Comparison of ENCODE assay signal across 29 cellular contexts in genomic region chr4:17961249-17961648, GRCh38.
"Had no signal": no experiment of that assay in that cellular context is flagged by ENCODE, and none has a peak within 500 bp of the region (broad histone marks: within the 10 kb centered on the region; RNA-seq: fewer than 3 reads in every experiment).

No MANE protein-coding gene starts in this region.

- ATAC-seq: activated naive CD4-positive, alpha-beta T cell treated with anti-CD3 and anti-CD28 coated beads, Interleukin-2, amount 50 U/mL, for 72 hours; activated T-cell treated with anti-CD3 and anti-CD28 coated beads, Interleukin-2, amount 50 U/mL, for 72 hours; esophagus mucosa; heart left ventricle; WTC11 had no signal

- H3K27me3 ChIP-seq: ascending aorta, breast epithelium, cardiac muscle cell, dorsolateral prefrontal cortex, heart left ventricle had no signal

- DNase-seq: activated CD4-positive, alpha-beta memory T cell treated with anti-CD3 and anti-CD28 coated beads, Interleukin-2, amount 10 ng/mL, durations not matched to agents 7 days and 5 days; activated CD4-positive, alpha-beta T cell treated with anti-CD3 and anti-CD28 coated beads for 1 hour; activated CD4-positive, alpha-beta T cell treated with anti-CD3 and anti-CD28 coated beads for 4 hours; activated CD4-positive, alpha-beta T cell treated with anti-CD3 and anti-CD28 coated beads, Interleukin-2, amount 10 ng/mL, durations not matched to agents 7 days and 5 days; activated CD4-positive, alpha-beta T cell treated with anti-CD3 and anti-CD28 coated beads, Interleukin-2, amount 50 U/mL, for 4 hours; activated CD8-positive, alpha-beta memory T cell treated with anti-CD3 and anti-CD28 coated beads, Interleukin-2, amount 50 U/mL, for 48 hours; activated gamma-delta T cell; activated naive CD4-positive, alpha-beta T cell; activated naive CD4-positive, alpha-beta T cell treated with anti-CD3 and anti-CD28 coated beads, Interleukin-2, amount 10 ng/mL, durations not matched to agents 7 days and 5 days; activated naive CD8-positive, alpha-beta T cell treated with anti-CD3 and anti-CD28 coated beads, Interleukin-2, amount 10 ng/mL, durations not matched to agents 7 days and 5 days; activated T-cell treated with anti-CD3 and anti-CD28 coated beads for 4 hours; activated T-cell treated with anti-CD3 and anti-CD28 coated beads, Interleukin-2, amount 50 U/mL, for 24 hours; activated T-cell treated with anti-CD3 and anti-CD28 coated beads, Interleukin-2, amount 50 U/mL, for 72 hours; central memory CD4-positive, alpha-beta T cell; cerebellar nuclear complex; dorsolateral prefrontal cortex; effector memory CD4-positive, alpha-beta T cell; endodermal cell; foreskin fibroblast; glutamatergic neuron; heart left ventricle; T-helper 2 cell had no signal

- H3K4me1 ChIP-seq: ascending aorta, breast epithelium had no signal

- H3K27ac ChIP-seq: ascending aorta, breast epithelium, cardiac muscle cell, coronary artery, dorsolateral prefrontal cortex, heart left ventricle had no signal

- H3K4me3 ChIP-seq: ascending aorta, breast epithelium, cardiac muscle cell, coronary artery, dorsolateral prefrontal cortex, heart left ventricle had no signal

- H3K9me3 ChIP-seq: ascending aorta, breast epithelium had no signal
